ENCODE assay signal across 10 cellular contexts in the genomic region with DNA sequence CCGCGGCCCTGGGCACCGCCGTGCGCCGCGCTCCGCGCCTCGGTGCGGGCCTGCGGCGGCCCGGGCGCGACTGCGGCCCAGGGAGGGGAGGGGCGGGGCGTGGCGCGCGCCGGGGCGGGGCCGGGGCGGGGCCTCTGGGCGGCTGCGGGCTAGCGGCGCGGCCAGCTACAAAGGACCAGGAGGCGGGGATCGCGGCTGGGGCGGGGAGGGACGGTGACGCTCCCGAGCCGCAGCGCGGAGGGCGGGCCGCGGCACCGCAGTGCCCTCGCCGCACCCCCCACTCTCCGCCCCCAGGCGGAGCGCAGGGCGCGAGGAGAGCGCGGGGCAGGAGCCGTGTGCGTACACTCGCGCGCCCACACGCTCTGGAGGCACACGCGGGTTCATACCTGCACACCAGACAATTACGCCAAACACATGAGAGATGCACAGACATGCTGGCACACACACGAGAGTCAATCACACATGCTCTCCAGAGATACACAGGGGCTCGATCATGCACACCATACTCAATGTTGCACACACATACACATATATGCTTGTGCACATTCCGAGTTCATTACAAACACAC. TPM values are rescaled to one million over a fixed set of nuclear protein-coding genes. Genes with fewer than 3 reads are reported as not detected.
DNase-seq lines count a peak whose midpoint lies in the region; ATAC-seq and TF ChIP-seq lines count a peak whose summit lies in the region.
"Had no signal": no experiment of that assay in that cellular context is flagged by ENCODE, and none has a peak within 500 bp of the region (broad histone marks: within the 10 kb centered on the region; RNA-seq: fewer than 3 reads in every experiment).

CRMP1 (minus strand) TSS at position 74 of the 568 bp plus-strand sequence. CDS start 117 bp downstream, outside the sequence.

- H2BK12ac ChIP-seq in trophoblast cell (ENCODE audit: low read length), result no peak within 1 kb of the TSS

- H3K36me3 ChIP-seq in H7 (replicated peaks; ENCODE audit: control insufficient read depth, insufficient read depth, low read length), result no peaks in the 10 kb centered on the region
- no peaks in the 10 kb centered on the region for H3K36me3 ChIP-seq in trophoblast cell (ENCODE audit: control insufficient read depth in 1 of 2, insufficient read depth in 2 of 2, low read length in 2 of 2)

- H3K27me3 ChIP-seq in H7 (ENCODE audit: control insufficient read depth, insufficient read depth, low read length) (peaks cover 55% of the 10 kb centered on the region), foreskin keratinocyte (peaks cover 68% of the 10 kb centered on the region), trophoblast cell (ENCODE audit: insufficient read depth, low read length) (peaks cover 66% of the 10 kb centered on the region)

- no peak within 1 kb of the TSS for H2BK120ac ChIP-seq in trophoblast cell (ENCODE audit: insufficient read depth, low read length, poor library complexity)

- peak within 1 kb of the TSS; percentile 53 for H3K4me2 ChIP-seq in trophoblast cell (ENCODE audit: low read length)

- H3K9ac ChIP-seq in trophoblast cell (ENCODE audit: low read length), result no peak within 1 kb of the TSS

- peaks cover 7% of the 10 kb centered on the region for H3K4me1 Mint-ChIP-seq in stimulated activated naive CD8-positive, alpha-beta T cell treated with anti-CD3 and anti-CD28 coated beads, Interleukin-15, amount 100 ng/mL, for 72 hours

- no peak within 1 kb of the TSS for H4K91ac ChIP-seq in trophoblast cell (ENCODE audit: low read depth, low read length)

- H3K4me3 ChIP-seq in H7 (ENCODE audit: insufficient read depth, low read depth, low read length), result peak within 1 kb of the TSS; percentile 31
- peak within 1 kb of the TSS; percentile 36 for H3K4me3 ChIP-seq in trophoblast cell (ENCODE audit: low read depth, low read length)

- H4K12ac ChIP-seq in trophoblast cell (ENCODE audit: low read depth, low read length), result no peak within 1 kb of the TSS

- no peak within 1 kb of the TSS for H4K8ac ChIP-seq in trophoblast cell (ENCODE audit: low read depth, low read length)

- DNase-seq in H7 (peak; percentile 99), NCI-H2227 treated with DMSO at 0.1 percent for 48 hours (lab: John Stamatoyannopoulos, UW) (peak; percentile 78), foreskin keratinocyte (no peak), trophoblast cell (no peak), middle frontal gyrus (ENCODE audit: extremely low spot score, low spot score) (no peak), amniotic stem cell (lab: John Stamatoyannopoulos, UW) (no peak)
- DNase-seq in stimulated activated naive CD8-positive, alpha-beta T cell treated with anti-CD3 and anti-CD28 coated beads, Interleukin-15, amount 100 ng/mL, for 72 hours, result no peak
- DNase-seq: activated CD4-positive, alpha-beta memory T cell treated with anti-CD3 and anti-CD28 coated beads, Interleukin-2, amount 10 ng/mL, durations not matched to agents 7 days and 5 days had no signal

- no peak within 1 kb of the TSS for H3K4me3 Mint-ChIP-seq in stimulated activated naive CD8-positive, alpha-beta T cell treated with anti-CD3 and anti-CD28 coated beads, Interleukin-15, amount 100 ng/mL, for 72 hours
- H3K4me3 Mint-ChIP-seq: activated CD4-positive, alpha-beta memory T cell treated with anti-CD3 and anti-CD28 coated beads, Interleukin-2, amount 10 ng/mL, durations not matched to agents 7 days and 5 days; IgD-negative memory B cell had no signal

- H3K79me1 ChIP-seq in trophoblast cell (ENCODE audit: low read length), result no peaks in the 10 kb centered on the region

- H3K4me1 ChIP-seq in foreskin keratinocyte (no peaks in the 10 kb centered on the region), trophoblast cell (ENCODE audit: control insufficient read depth in 1 of 2, insufficient read depth in 2 of 2, low read length in 2 of 2) (peaks cover 0 to 7% of the 10 kb centered on the region in 2 experiments)

- no peak within 1 kb of the TSS for H3K14ac ChIP-seq in trophoblast cell (ENCODE audit: low read length)

- H2AFZ ChIP-seq in trophoblast cell (ENCODE audit: insufficient read depth, low read length, poor library complexity), result no peak within 1 kb of the TSS

- H3K18ac ChIP-seq in trophoblast cell (ENCODE audit: low read length), result no peak within 1 kb of the TSS

- WGBS in trophoblast cell (ENCODE audit: extremely low coverage, insufficient coverage, insufficient read length), result no CpG with 5 or more reads among the region's 66 CpGs

- H2AK5ac ChIP-seq in trophoblast cell (ENCODE audit: low read length), result no peak within 1 kb of the TSS

- ATAC-seq in foreskin keratinocyte, result peak; percentile 62
- ATAC-seq in stimulated activated naive CD8-positive, alpha-beta T cell treated with anti-CD3 and anti-CD28 coated beads, Interleukin-15, amount 100 ng/mL, for 72 hours, result no peak
- no peak for ATAC-seq in HG03039 (IDR thresholded peaks at IDR 0.05; ENCODE audit: unreplicated experiment)

- no peaks in the 10 kb centered on the region for H3K79me2 ChIP-seq in trophoblast cell (ENCODE audit: control insufficient read depth, insufficient read depth, low read length, poor library complexity)

- H3K9me3 ChIP-seq in trophoblast cell (ENCODE audit: insufficient read depth, low read depth, low read length), result peaks cover 17% of the 10 kb centered on the region

- H3K27ac Mint-ChIP-seq in stimulated activated naive CD8-positive, alpha-beta T cell treated with anti-CD3 and anti-CD28 coated beads, Interleukin-15, amount 100 ng/mL, for 72 hours, result no peak within 1 kb of the TSS
- H3K27ac Mint-ChIP-seq: activated CD4-positive, alpha-beta memory T cell treated with anti-CD3 and anti-CD28 coated beads, Interleukin-2, amount 10 ng/mL, durations not matched to agents 7 days and 5 days had no signal

- H2BK5ac ChIP-seq in trophoblast cell (ENCODE audit: low read depth, low read length, poor library complexity), result no peak within 1 kb of the TSS

- H3K27ac ChIP-seq in foreskin keratinocyte, result no peak within 1 kb of the TSS
- no peak within 1 kb of the TSS for H3K27ac ChIP-seq in trophoblast cell (ENCODE audit: low read depth, low read length)

- peaks cover 11 to 18% of the 10 kb centered on the region in 2 donors for H3K9me3 Mint-ChIP-seq in stimulated activated naive CD8-positive, alpha-beta T cell treated with anti-CD3 and anti-CD28 coated beads, Interleukin-15, amount 100 ng/mL, for 72 hours
- H3K9me3 Mint-ChIP-seq: activated CD4-positive, alpha-beta memory T cell treated with anti-CD3 and anti-CD28 coated beads, Interleukin-2, amount 10 ng/mL, durations not matched to agents 7 days and 5 days had no signal

- no peak for TF ChIP-seq CTCF in foreskin keratinocyte (conservative IDR thresholded peaks at IDR 0.05)

- no peak within 1 kb of the TSS for H3K4ac ChIP-seq in trophoblast cell (ENCODE audit: low read depth, low read length)

- peaks cover 80% of the 10 kb centered on the region for H3K27me3 Mint-ChIP-seq in stimulated activated naive CD8-positive, alpha-beta T cell treated with anti-CD3 and anti-CD28 coated beads, Interleukin-15, amount 100 ng/mL, for 72 hours

- H3K23ac ChIP-seq in trophoblast cell (ENCODE audit: low read length), result no peak within 1 kb of the TSS

RNA-seq across cellular contexts. Expression of gene CRMP1, which starts in this region (rescaled TPM):
- total RNA-seq in H7 (2014; rRNA removed; shearing (Covaris generic)), result 101 and 106 TPM in 2 replicates
- not detected in 2 replicates for total RNA-seq in foreskin keratinocyte
- polyA plus RNA-seq in foreskin keratinocyte, result not detected in 2 replicates
- 2.8 and 3.0 TPM in 2 replicates for polyA plus RNA-seq in trophoblast cell (2013)
- polyA plus RNA-seq: IgD-negative memory B cell had no signal

Comparison
In these comparisons a context has a peak if more than half of its experiments do, and no peak if none do; other contexts are left out.
1. RNA of gene CRMP1 (total RNA-seq): 101 to 106 TPM in H7; not detected in foreskin keratinocyte; every median in the first group is over 10 times any median in the second.
2. Peak in ATAC-seq in foreskin keratinocyte; RNA of the gene not detected or under 1 TPM.
3. DNase-seq: peak in H7 (single experiment) and NCI-H2227 treated with DMSO at 0.1 percent for 48 hours (single experiment); none in foreskin keratinocyte (0 of 2), trophoblast cell (0 of 2), middle frontal gyrus (single experiment), amniotic stem cell (single experiment) and stimulated activated naive CD8-positive, alpha-beta T cell treated with anti-CD3 and anti-CD28 coated beads, Interleukin-15, amount 100 ng/mL, for 72 hours (0 of 2).